In the genomic region with DNA sequence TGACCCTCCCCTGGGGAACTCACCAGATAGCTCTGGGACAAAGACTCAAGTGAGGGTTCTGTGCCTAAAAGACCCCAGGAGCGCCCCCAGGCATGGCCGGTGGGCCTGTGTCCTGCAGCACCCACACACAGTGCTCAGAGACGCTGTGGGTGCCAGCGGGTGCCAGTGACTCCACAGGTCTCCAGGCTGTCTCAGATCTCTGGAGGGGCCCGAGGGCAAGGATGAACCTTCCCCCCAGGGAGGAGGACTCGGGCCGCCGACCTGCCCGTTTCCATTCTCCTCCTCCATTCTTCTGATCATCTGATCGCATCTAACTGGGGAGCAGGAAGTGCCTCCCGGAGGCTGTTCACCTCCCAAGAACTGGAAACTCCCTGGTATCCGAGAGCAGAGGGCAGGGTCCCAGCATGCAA, we compare ENCODE assay signal across 8 cellular contexts.
DNase-seq lines count a peak whose midpoint lies in the region; ATAC-seq and TF ChIP-seq lines count a peak whose summit lies in the region.

No MANE protein-coding gene starts in this region.

- peaks cover 47% of the 10 kb centered on the region for H3K36me3 ChIP-seq in neutrophil

- no peaks in the 10 kb centered on the region for H3K9me3 ChIP-seq in neutrophil

- peaks cover 56 to 57% of the 10 kb centered on the region in 2 experiments for H3K4me1 ChIP-seq in neutrophil (ENCODE audit: control insufficient read depth in 1 of 2, insufficient read depth in 1 of 2, low read depth in 1 of 2, low read length in 1 of 2)

- peak overlapping the region; percentile 100 for H3K27ac ChIP-seq in neutrophil

- no peaks in the 10 kb centered on the region for H3K27me3 ChIP-seq in neutrophil

- peak; percentile 60 for TF ChIP-seq CTCF in neutrophil (IDR thresholded peaks at IDR 0.05)

- peak overlapping the region; percentile 96 to 100 for H3K4me3 ChIP-seq in neutrophil (ENCODE audit: low read depth in 1 of 2, low read length in 1 of 2)

- ATAC-seq in GM19467 (IDR thresholded peaks at IDR 0.05; ENCODE audit: unreplicated experiment) (peak; percentile 22), HG03558 (IDR thresholded peaks at IDR 0.05; ENCODE audit: extremely low read depth, unreplicated experiment) (peak; percentile 23), GM19324 (IDR thresholded peaks at IDR 0.05; ENCODE audit: low FRiP score, unreplicated experiment) (no peak)

- DNase-seq in COLO668 (lab: John Stamatoyannopoulos, UW; ENCODE audit: unreplicated experiment) (peak; percentile 7), NCI-H2081 treated with DMSO at 0.1 percent for 48 hours (lab: John Stamatoyannopoulos, UW) (no peak), NOMO-1 treated with dmso at 0.1 percent for 144 hours (lab: John Stamatoyannopoulos, UW; ENCODE audit: unreplicated experiment) (no peak)
- DNase-seq in activated naive CD4-positive, alpha-beta T cell treated with Interleukin-2 at 50 U/mL for 16 hours: peak; percentile 41

Comparison
In these comparisons a context has a peak if more than half of its experiments do, and no peak if none do; other contexts are left out.
1. DNase-seq: peak in COLO668 (single experiment) and activated naive CD4-positive, alpha-beta T cell treated with Interleukin-2 at 50 U/mL for 16 hours (single experiment); none in NCI-H2081 treated with DMSO at 0.1 percent for 48 hours (single experiment) and NOMO-1 treated with dmso at 0.1 percent for 144 hours (single experiment).